ENCODE assay signal across 1 cellular context in the genomic region with DNA sequence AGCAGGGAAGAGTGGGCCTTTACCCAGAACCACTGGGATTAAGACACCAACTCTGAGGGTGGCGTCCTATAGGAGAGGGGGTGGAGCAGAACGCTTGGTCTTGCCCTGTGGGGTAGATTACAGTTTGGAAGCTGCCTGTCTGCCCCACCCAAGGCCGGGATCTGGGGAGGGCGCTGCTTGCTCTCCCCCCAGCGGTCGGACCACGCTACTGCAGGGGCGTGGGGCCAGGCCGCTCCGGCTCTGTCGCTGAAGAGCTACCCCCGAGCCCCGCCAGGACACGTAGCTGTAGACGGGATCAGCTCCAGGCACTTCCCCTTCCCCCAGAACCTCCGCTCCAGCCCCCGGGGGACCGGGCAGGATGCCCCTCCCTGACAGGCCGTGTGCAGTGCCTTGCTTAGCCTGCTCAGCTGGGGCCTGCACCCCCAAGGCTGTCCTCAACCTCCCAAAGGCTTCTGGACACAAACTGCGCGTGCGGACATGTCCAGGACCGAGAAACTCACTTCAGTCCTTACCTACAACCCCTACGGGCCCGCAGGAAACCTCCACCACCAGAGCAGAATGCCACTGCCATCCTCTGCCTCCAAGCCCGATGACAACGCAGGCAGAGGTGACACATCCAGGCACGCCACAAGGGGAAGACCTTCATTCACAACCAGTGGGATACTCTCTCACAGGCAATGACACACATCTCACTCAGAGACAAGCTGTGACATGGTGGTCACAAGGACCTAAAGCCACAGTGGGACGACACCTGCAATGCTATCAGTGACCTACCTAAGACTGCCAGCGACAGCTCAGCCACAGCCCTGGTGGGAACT.
TF ChIP-seq lines count a peak whose summit lies in the region.

No MANE protein-coding gene starts in this region.

TF ChIP-seq in endothelial cell of umbilical vein, 7 proteins besides CTCF, POLR2A, EP300 and RAD21:
- TF ChIP-seq MYC (IDR thresholded peaks at IDR 0.05; ENCODE audit: low read depth, low read length) (no peak), JUN (IDR thresholded peaks at IDR 0.05; ENCODE audit: borderline replicate concordance, insufficient read depth, insufficient read length, low read depth) (no peak), EZH2 (IDR thresholded peaks at IDR 0.05; ENCODE audit: borderline replicate concordance, low read depth, low read length, severe bottlenecking) (no peak), POLR2AphosphoS5 (IDR thresholded peaks at IDR 0.05; ENCODE audit: insufficient read depth, low read depth, low read length) (peak; percentile 70), GATA2 (IDR thresholded peaks at IDR 0.05; ENCODE audit: insufficient read depth, insufficient read length, low read depth, low read length) (no peak), FOS (IDR thresholded peaks at IDR 0.05; ENCODE audit: borderline replicate concordance, insufficient read depth, low read length) (no peak)
